2 cellular contexts compared by ENCODE assay signal in the genomic region with DNA sequence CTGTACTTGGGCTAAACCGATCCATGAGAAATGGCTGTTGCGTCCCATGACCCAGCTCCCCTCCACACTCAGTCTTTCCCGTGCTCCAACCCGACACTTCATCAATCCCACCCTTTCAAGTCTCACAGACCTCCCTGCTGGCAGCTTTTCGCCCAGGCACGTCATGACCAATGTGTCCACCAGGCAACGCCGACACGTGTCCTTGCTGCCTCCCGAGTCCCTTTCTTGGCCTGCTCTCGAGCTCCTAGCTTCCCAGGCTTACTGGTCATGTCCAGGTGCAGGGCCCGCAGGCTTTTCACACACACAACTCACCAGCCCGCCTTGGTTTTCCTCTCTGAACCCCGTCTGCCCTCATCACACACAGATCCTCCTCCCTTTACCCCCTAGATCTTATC.
TF ChIP-seq lines count a peak whose summit lies in the region.

No MANE protein-coding gene starts in this region.

TF ChIP-seq in SK-N-SH, 30 proteins besides CTCF, POLR2A, EP300 and RAD21 (continued from another document):
- TF ChIP-seq EZH2phosphoT487 (IDR thresholded peaks at IDR 0.05; ENCODE audit: borderline replicate concordance, low read depth), result no peak
- no peak for TF ChIP-seq YY1 (IDR thresholded peaks at IDR 0.05; ENCODE audit: low read depth)
- no peak for TF ChIP-seq CHD2 (IDR thresholded peaks at IDR 0.05; ENCODE audit: low read length, partially characterized antibody)
- TF ChIP-seq TAF1 (IDR thresholded peaks at IDR 0.05; ENCODE audit: borderline replicate concordance, low read depth, low read length), result no peak
- TF ChIP-seq, protein P1, sequence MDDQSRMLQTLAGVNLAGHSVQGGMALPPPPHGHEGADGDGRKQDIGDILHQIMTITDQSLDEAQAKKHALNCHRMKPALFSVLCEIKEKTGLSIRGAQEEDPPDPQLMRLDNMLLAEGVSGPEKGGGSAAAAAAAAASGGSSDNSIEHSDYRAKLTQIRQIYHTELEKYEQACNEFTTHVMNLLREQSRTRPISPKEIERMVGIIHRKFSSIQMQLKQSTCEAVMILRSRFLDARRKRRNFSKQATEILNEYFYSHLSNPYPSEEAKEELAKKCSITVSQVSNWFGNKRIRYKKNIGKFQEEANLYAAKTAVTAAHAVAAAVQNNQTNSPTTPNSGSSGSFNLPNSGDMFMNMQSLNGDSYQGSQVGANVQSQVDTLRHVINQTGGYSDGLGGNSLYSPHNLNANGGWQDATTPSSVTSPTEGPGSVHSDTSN (IDR thresholded peaks at IDR 0.05), result no peak
- TF ChIP-seq MEF2A (IDR thresholded peaks at IDR 0.05; ENCODE audit: borderline replicate concordance, low read depth), result no peak
- TF ChIP-seq GATA2 (CRISPR knock-in tag; IDR thresholded peaks at IDR 0.05), result no peak
- no peak for TF ChIP-seq FOXM1 (IDR thresholded peaks at IDR 0.05; ENCODE audit: low read depth)
- TF ChIP-seq, protein P2, sequence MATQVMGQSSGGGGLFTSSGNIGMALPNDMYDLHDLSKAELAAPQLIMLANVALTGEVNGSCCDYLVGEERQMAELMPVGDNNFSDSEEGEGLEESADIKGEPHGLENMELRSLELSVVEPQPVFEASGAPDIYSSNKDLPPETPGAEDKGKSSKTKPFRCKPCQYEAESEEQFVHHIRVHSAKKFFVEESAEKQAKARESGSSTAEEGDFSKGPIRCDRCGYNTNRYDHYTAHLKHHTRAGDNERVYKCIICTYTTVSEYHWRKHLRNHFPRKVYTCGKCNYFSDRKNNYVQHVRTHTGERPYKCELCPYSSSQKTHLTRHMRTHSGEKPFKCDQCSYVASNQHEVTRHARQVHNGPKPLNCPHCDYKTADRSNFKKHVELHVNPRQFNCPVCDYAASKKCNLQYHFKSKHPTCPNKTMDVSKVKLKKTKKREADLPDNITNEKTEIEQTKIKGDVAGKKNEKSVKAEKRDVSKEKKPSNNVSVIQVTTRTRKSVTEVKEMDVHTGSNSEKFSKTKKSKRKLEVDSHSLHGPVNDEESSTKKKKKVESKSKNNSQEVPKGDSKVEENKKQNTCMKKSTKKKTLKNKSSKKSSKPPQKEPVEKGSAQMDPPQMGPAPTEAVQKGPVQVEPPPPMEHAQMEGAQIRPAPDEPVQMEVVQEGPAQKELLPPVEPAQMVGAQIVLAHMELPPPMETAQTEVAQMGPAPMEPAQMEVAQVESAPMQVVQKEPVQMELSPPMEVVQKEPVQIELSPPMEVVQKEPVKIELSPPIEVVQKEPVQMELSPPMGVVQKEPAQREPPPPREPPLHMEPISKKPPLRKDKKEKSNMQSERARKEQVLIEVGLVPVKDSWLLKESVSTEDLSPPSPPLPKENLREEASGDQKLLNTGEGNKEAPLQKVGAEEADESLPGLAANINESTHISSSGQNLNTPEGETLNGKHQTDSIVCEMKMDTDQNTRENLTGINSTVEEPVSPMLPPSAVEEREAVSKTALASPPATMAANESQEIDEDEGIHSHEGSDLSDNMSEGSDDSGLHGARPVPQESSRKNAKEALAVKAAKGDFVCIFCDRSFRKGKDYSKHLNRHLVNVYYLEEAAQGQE (IDR thresholded peaks at IDR 0.05; ENCODE audit: low read depth, low read length), result no peak
- no peak for TF ChIP-seq FOXJ3 (CRISPR knock-in tag; IDR thresholded peaks at IDR 0.05)
- no peak for TF ChIP-seq GABPA (IDR thresholded peaks at IDR 0.05; ENCODE audit: low read depth)
- no peak for TF ChIP-seq SIN3A (IDR thresholded peaks at IDR 0.05; ENCODE audit: borderline replicate concordance, low read depth, low read length)
- no peak for TF ChIP-seq RFX5 (IDR thresholded peaks at IDR 0.05; ENCODE audit: low read length)
- TF ChIP-seq, protein P3, sequence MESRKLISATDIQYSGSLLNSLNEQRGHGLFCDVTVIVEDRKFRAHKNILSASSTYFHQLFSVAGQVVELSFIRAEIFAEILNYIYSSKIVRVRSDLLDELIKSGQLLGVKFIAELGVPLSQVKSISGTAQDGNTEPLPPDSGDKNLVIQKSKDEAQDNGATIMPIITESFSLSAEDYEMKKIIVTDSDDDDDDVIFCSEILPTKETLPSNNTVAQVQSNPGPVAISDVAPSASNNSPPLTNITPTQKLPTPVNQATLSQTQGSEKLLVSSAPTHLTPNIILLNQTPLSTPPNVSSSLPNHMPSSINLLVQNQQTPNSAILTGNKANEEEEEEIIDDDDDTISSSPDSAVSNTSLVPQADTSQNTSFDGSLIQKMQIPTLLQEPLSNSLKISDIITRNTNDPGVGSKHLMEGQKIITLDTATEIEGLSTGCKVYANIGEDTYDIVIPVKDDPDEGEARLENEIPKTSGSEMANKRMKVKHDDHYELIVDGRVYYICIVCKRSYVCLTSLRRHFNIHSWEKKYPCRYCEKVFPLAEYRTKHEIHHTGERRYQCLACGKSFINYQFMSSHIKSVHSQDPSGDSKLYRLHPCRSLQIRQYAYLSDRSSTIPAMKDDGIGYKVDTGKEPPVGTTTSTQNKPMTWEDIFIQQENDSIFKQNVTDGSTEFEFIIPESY (IDR thresholded peaks at IDR 0.05; ENCODE audit: borderline replicate concordance, low read depth), result no peak

TF ChIP-seq in SK-N-SH treated with all-trans-retinoic acid at 6 μM for 48 hours, 23 proteins besides CTCF, POLR2A, EP300 and RAD21 (continued from another document):
- TF ChIP-seq, protein P4, sequence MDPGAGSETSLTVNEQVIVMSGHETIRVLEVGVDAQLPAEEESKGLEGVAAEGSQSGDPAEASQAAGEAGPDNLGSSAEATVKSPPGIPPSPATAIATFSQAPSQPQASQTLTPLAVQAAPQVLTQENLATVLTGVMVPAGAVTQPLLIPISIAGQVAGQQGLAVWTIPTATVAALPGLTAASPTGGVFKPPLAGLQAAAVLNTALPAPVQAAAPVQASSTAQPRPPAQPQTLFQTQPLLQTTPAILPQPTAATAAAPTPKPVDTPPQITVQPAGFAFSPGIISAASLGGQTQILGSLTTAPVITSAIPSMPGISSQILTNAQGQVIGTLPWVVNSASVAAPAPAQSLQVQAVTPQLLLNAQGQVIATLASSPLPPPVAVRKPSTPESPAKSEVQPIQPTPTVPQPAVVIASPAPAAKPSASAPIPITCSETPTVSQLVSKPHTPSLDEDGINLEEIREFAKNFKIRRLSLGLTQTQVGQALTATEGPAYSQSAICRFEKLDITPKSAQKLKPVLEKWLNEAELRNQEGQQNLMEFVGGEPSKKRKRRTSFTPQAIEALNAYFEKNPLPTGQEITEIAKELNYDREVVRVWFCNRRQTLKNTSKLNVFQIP (CRISPR knock-in tag; IDR thresholded peaks at IDR 0.05; ENCODE audit: borderline replicate concordance, low read depth), result no peak
- TF ChIP-seq BACH2 (CRISPR knock-in tag; IDR thresholded peaks at IDR 0.05; ENCODE audit: borderline replicate concordance), result no peak
- TF ChIP-seq ZNF565 (CRISPR knock-in tag; conservative IDR thresholded peaks at IDR 0.05; ENCODE audit: low read depth), result no peak
- TF ChIP-seq ZC3H10 (CRISPR knock-in tag; IDR thresholded peaks at IDR 0.05), result no peak
- no peak for TF ChIP-seq ARNTL (CRISPR knock-in tag; IDR thresholded peaks at IDR 0.05; ENCODE audit: borderline replicate concordance, low read depth)
- TF ChIP-seq CSDC2 (CRISPR knock-in tag; IDR thresholded peaks at IDR 0.05), result no peak
- no peak for TF ChIP-seq PPARA (CRISPR knock-in tag; IDR thresholded peaks at IDR 0.05; ENCODE audit: borderline replicate concordance)
